Comparison of ENCODE assay signal across 16 cellular contexts in genomic region chr14:61026523-61026922, GRCh38.
"Had no signal": no experiment of that assay in that cellular context is flagged by ENCODE, and none has a peak within 500 bp of the region (broad histone marks: within the 10 kb centered on the region; RNA-seq: fewer than 3 reads in every experiment).

No MANE protein-coding gene starts in this region.

- H3K27ac ChIP-seq: body of pancreas, right atrium auricular region, suprapubic skin had no signal

- H3K27me3 ChIP-seq: body of pancreas, right atrium auricular region, suprapubic skin had no signal

- H3K36me3 ChIP-seq: right atrium auricular region, suprapubic skin had no signal

- FAIRE-seq: TTC549 had no signal

- DNase-seq: activated CD4-positive, alpha-beta T cell treated with anti-CD3 and anti-CD28 coated beads, Interleukin-2, amount 50 U/mL, for 1 hour; activated CD4-positive, CD25-positive, alpha-beta regulatory T cell; activated naive CD4-positive, alpha-beta T cell treated with anti-CD3 and anti-CD28 coated beads, Interleukin-2, amount 50 U/mL, for 16 hours; activated T-cell treated with anti-CD3 and anti-CD28 coated beads, Interleukin-2, amount 50 U/mL, for 1 hour; body of pancreas; effector memory CD4-positive, alpha-beta T cell; erythroblast; hippocampal formation; stimulated activated CD4-positive, alpha-beta T cell treated with anti-CD3 and anti-CD28 coated beads, Interleukin-2, amount 100 ng/mL, for 24 hours; stimulated activated naive CD8-positive, alpha-beta T cell treated with anti-CD3 and anti-CD28 coated beads, Interleukin-15, Interleukin-2, amounts not matched to agents 100 U/mL and 50 U/mL, for 24 hours; T-helper 2 cell had no signal

- H3K9me3 Mint-ChIP-seq: central memory CD8-positive, alpha-beta T cell; type B pancreatic cell had no signal

- ATAC-seq: body of pancreas; stimulated activated naive CD8-positive, alpha-beta T cell treated with anti-CD3 and anti-CD28 coated beads, Interleukin-15, Interleukin-2, amounts not matched to agents 100 U/mL and 50 U/mL, for 24 hours had no signal

- H3K27me3 Mint-ChIP-seq: central memory CD8-positive, alpha-beta T cell; type B pancreatic cell had no signal

- H3K9me3 ChIP-seq: body of pancreas, right atrium auricular region, suprapubic skin had no signal

- H3K4me3 ChIP-seq: body of pancreas, right atrium auricular region, suprapubic skin had no signal

- H3K4me3 Mint-ChIP-seq: central memory CD8-positive, alpha-beta T cell; type B pancreatic cell had no signal

- H3K4me1 Mint-ChIP-seq: central memory CD8-positive, alpha-beta T cell had no signal

- H3K4me1 ChIP-seq: body of pancreas, right atrium auricular region, suprapubic skin had no signal

- H3K27ac Mint-ChIP-seq: type B pancreatic cell had no signal
